Comparison of ENCODE assay signal across 11 cellular contexts in genomic region chr3:128801779-128802369, GRCh38.
DNase-seq lines count a peak whose midpoint lies in the region; ATAC-seq and TF ChIP-seq lines count a peak whose summit lies in the region.
"Had no signal": no experiment of that assay in that cellular context is flagged by ENCODE, and none has a peak within 500 bp of the region (broad histone marks: within the 10 kb centered on the region; RNA-seq: fewer than 3 reads in every experiment).

No MANE protein-coding gene starts in this region.

- peak overlapping the region; percentile 66 for H3K4me3 Mint-ChIP-seq in activated CD4-positive, alpha-beta T cell treated with anti-CD3 and anti-CD28 coated beads for 36 hours

- H3K4me3 ChIP-seq in esophagus muscularis mucosa (no peak overlapping the region), gastrocnemius medialis (peak overlapping the region in 2 of 4 donors; percentile 9 to 32)

- H3K9me3 Mint-ChIP-seq in activated CD4-positive, alpha-beta T cell treated with anti-CD3 and anti-CD28 coated beads for 36 hours (ENCODE audit: low read depth) = no peaks in the 10 kb centered on the region

- DNase-seq in activated CD4-positive, alpha-beta T cell treated with anti-CD3 and anti-CD28 coated beads for 36 hours = peak; percentile 59
- DNase-seq in activated CD4-positive, alpha-beta T cell treated with anti-CD3 and anti-CD28 coated beads for 1 hour = no peak
- DNase-seq in activated CD4-positive, alpha-beta T cell treated with anti-CD3 and anti-CD28 coated beads, Interleukin-2, amount 50 U/mL, for 4 hours = peak; percentile 37
- no peak for DNase-seq in esophagus muscularis mucosa (ENCODE audit: extremely low spot score)
- peak; percentile 68 to 87 for DNase-seq in gastrocnemius medialis
- no peak for DNase-seq in activated gamma-delta T cell (lab: John Stamatoyannopoulos, UW)
- DNase-seq in NCI-H2171 treated with DMSO at 0.1 percent for 48 hours (lab: John Stamatoyannopoulos, UW) = no peak
- DNase-seq: effector CD8-positive, alpha-beta T cell; NCI-H1048; NCI-H748 treated with DMSO at 0.1 percent for 48 hours had no signal

- H3K4me1 Mint-ChIP-seq in activated CD4-positive, alpha-beta T cell treated with anti-CD3 and anti-CD28 coated beads for 36 hours = peaks cover 95% of the 10 kb centered on the region

- peaks cover 72% of the 10 kb centered on the region for H3K36me3 Mint-ChIP-seq in activated CD4-positive, alpha-beta T cell treated with anti-CD3 and anti-CD28 coated beads for 36 hours (ENCODE audit: low read depth)

- no peaks in the 10 kb centered on the region for H3K9me3 ChIP-seq in esophagus muscularis mucosa
- no peaks in the 10 kb centered on the region for H3K9me3 ChIP-seq in gastrocnemius medialis

- CTCF ChIA-PET in activated CD4-positive, alpha-beta T cell treated with anti-CD3 and anti-CD28 coated beads for 36 hours (lab: Charles Lee) = interaction anchor here (2.6 to 3.3 kb wide), 2 partner anchors 14 to 121 kb away, joined by 18 to 29 read pairs; no protein-coding TSS in a partner anchor

- TF ChIP-seq CTCF in esophagus muscularis mucosa (IDR thresholded peaks at IDR 0.05) = no peak
- no peak for TF ChIP-seq CTCF in gastrocnemius medialis (IDR thresholded peaks at IDR 0.05 in 4 of 5, conservative IDR thresholded peaks at IDR 0.05 in 1 of 5)

- TF ChIP-seq POLR2A in esophagus muscularis mucosa (IDR thresholded peaks at IDR 0.05; ENCODE audit: low read depth) (no peak), gastrocnemius medialis (IDR thresholded peaks at IDR 0.05) (peak; percentile 8 to 27)

- H3K27me3 Mint-ChIP-seq in activated CD4-positive, alpha-beta T cell treated with anti-CD3 and anti-CD28 coated beads for 36 hours = no peaks in the 10 kb centered on the region

- H3K27ac Mint-ChIP-seq in activated CD4-positive, alpha-beta T cell treated with anti-CD3 and anti-CD28 coated beads for 36 hours = peak overlapping the region; percentile 98

- in situ Hi-C loops in gastrocnemius medialis (cut with MboI; ENCODE audit: low sequenced_read_pairs in 4 of 4) = no loop called here

- intact Hi-C loops in activated CD4-positive, alpha-beta T cell treated with anti-CD3 and anti-CD28 coated beads for 36 hours (cut with DNase I, micrococcal nuclease) = loop anchor here (5.0 to 10.0 kb wide), 3 partner anchors 75 to 747 kb away; partner anchors contain the start of genes IFT122 (in 1 of the 2), RAB7A (in 1 of the 2) and SEC61A1 (in 1 of the 2)
- intact Hi-C loops in esophagus muscularis mucosa (cut with DNase I) (no loop called here), gastrocnemius medialis (cut with DNase I; ENCODE audit: low total_unique reads) (loop anchor here (5.0 to 10.0 kb wide), 3 partner anchors 380 to 427 kb away; partner anchors contain the start of gene CNBP)

- no peak for ATAC-seq in activated CD4-positive, alpha-beta T cell treated with anti-CD3 and anti-CD28 coated beads for 36 hours
- peak; percentile 56 to 73 for ATAC-seq in gastrocnemius medialis
- no peak for ATAC-seq in GM21619 (IDR thresholded peaks at IDR 0.05; ENCODE audit: unreplicated experiment)

- POLR2A ChIA-PET in activated CD4-positive, alpha-beta T cell treated with anti-CD3 and anti-CD28 coated beads for 36 hours (lab: Charles Lee) = no interaction called here

- H3K27me3 ChIP-seq in esophagus muscularis mucosa (no peaks in the 10 kb centered on the region), gastrocnemius medialis (no peaks in the 10 kb centered on the region)

- 34% methylated on average over 2 of the region's 2 CpGs for WGBS in esophagus muscularis mucosa

- H3K27ac ChIP-seq in esophagus muscularis mucosa (replicated peaks in 1 of 4) = peak overlapping the region; percentile 70 to 81 (median 75)
- H3K27ac ChIP-seq in gastrocnemius medialis = peak overlapping the region; percentile 94 to 99 (median 96)

- H3K4me1 ChIP-seq in esophagus muscularis mucosa = peaks cover 48 to 69% (median 64%) of the 10 kb centered on the region in 4 donors
- H3K4me1 ChIP-seq in gastrocnemius medialis = peaks cover 74 to 87% of the 10 kb centered on the region in 2 donors

- H3K36me3 ChIP-seq in esophagus muscularis mucosa (peaks cover 19 to 47% (median 34%) of the 10 kb centered on the region in 4 donors), gastrocnemius medialis (peaks cover 0 to 28% of the 10 kb centered on the region in 2 donors)

- no peak for TF ChIP-seq EP300 in esophagus muscularis mucosa (IDR thresholded peaks at IDR 0.05)

Comparison
In these comparisons a context has a peak if more than half of its experiments do, and no peak if none do; other contexts are left out.
1. DNase-seq: peak in activated CD4-positive, alpha-beta T cell treated with anti-CD3 and anti-CD28 coated beads for 36 hours (single experiment), activated CD4-positive, alpha-beta T cell treated with anti-CD3 and anti-CD28 coated beads, Interleukin-2, amount 50 U/mL, for 4 hours (2 of 2) and gastrocnemius medialis (2 of 2); none in activated CD4-positive, alpha-beta T cell treated with anti-CD3 and anti-CD28 coated beads for 1 hour (single experiment), esophagus muscularis mucosa (single experiment), activated gamma-delta T cell (single experiment) and NCI-H2171 treated with DMSO at 0.1 percent for 48 hours (single experiment).
2. ATAC-seq: peak in gastrocnemius medialis (2 of 2); none in activated CD4-positive, alpha-beta T cell treated with anti-CD3 and anti-CD28 coated beads for 36 hours (single experiment) and GM21619 (single experiment).